In the genomic region with DNA sequence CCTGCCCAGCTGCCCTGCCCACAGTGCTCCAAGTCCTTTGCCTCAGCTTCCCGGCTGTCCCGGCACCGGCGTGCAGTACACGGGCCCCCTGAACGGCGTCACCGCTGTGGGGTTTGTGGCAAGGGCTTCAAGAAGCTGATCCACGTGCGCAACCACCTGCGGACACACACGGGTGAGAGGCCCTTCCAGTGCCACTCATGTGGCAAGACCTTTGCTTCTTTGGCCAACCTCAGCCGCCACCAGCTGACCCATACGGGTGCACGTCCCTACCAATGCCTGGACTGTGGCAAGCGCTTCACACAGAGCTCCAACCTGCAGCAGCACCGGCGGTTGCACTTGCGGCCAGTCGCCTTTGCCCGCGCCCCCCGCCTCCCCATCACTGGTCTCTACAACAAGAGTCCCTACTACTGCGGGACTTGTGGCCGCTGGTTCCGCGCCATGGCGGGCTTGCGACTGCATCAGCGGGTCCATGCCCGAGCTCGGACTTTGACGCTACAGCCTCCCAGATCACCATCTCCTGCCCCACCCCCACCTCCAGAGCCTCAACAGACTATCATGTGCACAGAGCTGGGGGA, we compare ENCODE assay signal across 2 cellular contexts.
TF ChIP-seq lines count a peak whose summit lies in the region.

No MANE protein-coding gene starts in this region.

TF ChIP-seq in HEK293, 187 proteins besides CTCF, POLR2A, EP300 and RAD21:
- peak; percentile 36; the same call in 1 of the 2 replicates for TF ChIP-seq SCRT2 (tag by site-specific recombination; IDR thresholded peaks at IDR 0.05)
- no peak for TF ChIP-seq ZNF112 (tag by site-specific recombination; IDR thresholded peaks at IDR 0.05)

TF ChIP-seq in K562, 482 proteins besides CTCF, POLR2A, EP300 and RAD21:
- TF ChIP-seq POLR2G (IDR thresholded peaks at IDR 0.05; ENCODE audit: low read depth, low read length) (peak; percentile 49; the same call in 1 of the 2 replicates), RB1 (IDR thresholded peaks at IDR 0.05; ENCODE audit: low read depth) (no peak)
- TF ChIP-seq, protein P1, sequence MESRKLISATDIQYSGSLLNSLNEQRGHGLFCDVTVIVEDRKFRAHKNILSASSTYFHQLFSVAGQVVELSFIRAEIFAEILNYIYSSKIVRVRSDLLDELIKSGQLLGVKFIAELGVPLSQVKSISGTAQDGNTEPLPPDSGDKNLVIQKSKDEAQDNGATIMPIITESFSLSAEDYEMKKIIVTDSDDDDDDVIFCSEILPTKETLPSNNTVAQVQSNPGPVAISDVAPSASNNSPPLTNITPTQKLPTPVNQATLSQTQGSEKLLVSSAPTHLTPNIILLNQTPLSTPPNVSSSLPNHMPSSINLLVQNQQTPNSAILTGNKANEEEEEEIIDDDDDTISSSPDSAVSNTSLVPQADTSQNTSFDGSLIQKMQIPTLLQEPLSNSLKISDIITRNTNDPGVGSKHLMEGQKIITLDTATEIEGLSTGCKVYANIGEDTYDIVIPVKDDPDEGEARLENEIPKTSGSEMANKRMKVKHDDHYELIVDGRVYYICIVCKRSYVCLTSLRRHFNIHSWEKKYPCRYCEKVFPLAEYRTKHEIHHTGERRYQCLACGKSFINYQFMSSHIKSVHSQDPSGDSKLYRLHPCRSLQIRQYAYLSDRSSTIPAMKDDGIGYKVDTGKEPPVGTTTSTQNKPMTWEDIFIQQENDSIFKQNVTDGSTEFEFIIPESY (CRISPR knock-in tag; IDR thresholded peaks at IDR 0.05) = peak; percentile 64
TF ChIP-seq in K562: peak in this region for 2.
